Comparison of ENCODE assay signal across 27 cellular contexts in genomic region chr1:112712701-112713128, GRCh38.
"Had no signal": no experiment of that assay in that cellular context is flagged by ENCODE, and none has a peak within 500 bp of the region (broad histone marks: within the 10 kb centered on the region; RNA-seq: fewer than 3 reads in every experiment).

No MANE protein-coding gene starts in this region.

- H3K27ac Mint-ChIP-seq: activated CD4-positive, alpha-beta T cell treated with anti-CD3 and anti-CD28 coated beads for 36 hours; activated naive CD8-positive, alpha-beta T cell treated with anti-CD3 and anti-CD28 coated beads for 36 hours; activated T-helper 2 cell treated with anti-CD3 and anti-CD28 coated beads, Interferon-gamma antibody, Interleukin-2, Interleukin-4, amounts not matched to agents 10 μg/mL and 5 μg/mL and 100 μg/mL, durations not matched to agents 14 hours and 24 hours and 36 hours; nephron progenitor cell; stimulated activated naive B cell treated with anti-CD40 and anti-IgM and Interleukin-4, amounts not matched to agents 10 μg/mL and 1 μg/mL and 100 μg/mL, for 72 hours had no signal

- H3K9me3 Mint-ChIP-seq: activated naive CD8-positive, alpha-beta T cell treated with anti-CD3 and anti-CD28 coated beads for 36 hours; activated T-cell treated with anti-CD3 and anti-CD28 coated beads, Interleukin-2, amount 50 U/mL, for 4 hours; activated T-helper 2 cell treated with anti-CD3 and anti-CD28 coated beads, Interferon-gamma antibody, Interleukin-2, Interleukin-4, amounts not matched to agents 10 μg/mL and 5 μg/mL and 100 μg/mL, durations not matched to agents 14 hours and 24 hours and 36 hours; nephron progenitor cell; stimulated activated naive B cell treated with anti-CD40 and anti-IgM and Interleukin-4, amounts not matched to agents 10 μg/mL and 1 μg/mL and 100 μg/mL, for 72 hours had no signal

- H3K27me3 Mint-ChIP-seq: stimulated activated naive B cell treated with anti-CD40 and anti-IgM and Interleukin-4, amounts not matched to agents 10 μg/mL and 1 μg/mL and 100 μg/mL, for 72 hours had no signal

- H3K4me3 ChIP-seq: cardiac muscle cell, esophagus muscularis mucosa, upper lobe of left lung had no signal

- H3K27me3 ChIP-seq: cardiac muscle cell, esophagus muscularis mucosa, upper lobe of left lung had no signal

- H3K9me3 ChIP-seq: esophagus muscularis mucosa, SK-N-SH, upper lobe of left lung had no signal

- ATAC-seq: activated CD4-positive, alpha-beta T cell treated with anti-CD3 and anti-CD28 coated beads for 36 hours; activated T-cell treated with anti-CD3 and anti-CD28 coated beads, Interleukin-2, amount 50 U/mL, for 4 hours; left ventricle myocardium superior; sciatic nerve; stimulated activated naive B cell treated with anti-CD40 and anti-IgM and Interleukin-4, amounts not matched to agents 10 μg/mL and 1 μg/mL and 100 μg/mL, for 72 hours had no signal

- H3K36me3 Mint-ChIP-seq: activated naive CD8-positive, alpha-beta T cell treated with anti-CD3 and anti-CD28 coated beads for 36 hours; stimulated activated naive B cell treated with anti-CD40 and anti-IgM and Interleukin-4, amounts not matched to agents 10 μg/mL and 1 μg/mL and 100 μg/mL, for 72 hours had no signal

- H3K36me3 ChIP-seq: cardiac muscle cell, upper lobe of left lung had no signal

- FAIRE-seq: endothelial cell of umbilical vein, frontal cortex, small intestine had no signal

- H3K27ac ChIP-seq: cardiac muscle cell, esophagus muscularis mucosa, upper lobe of left lung had no signal

- H3K4me3 Mint-ChIP-seq: activated CD4-positive, alpha-beta T cell treated with anti-CD3 and anti-CD28 coated beads for 36 hours; activated naive CD8-positive, alpha-beta T cell treated with anti-CD3 and anti-CD28 coated beads for 36 hours; activated T-cell treated with anti-CD3 and anti-CD28 coated beads, Interleukin-2, amount 50 U/mL, for 4 hours; nephron progenitor cell had no signal

- H3K9ac ChIP-seq: SK-N-SH had no signal

- DNase-seq: activated CD4-positive, alpha-beta T cell treated with anti-CD3 and anti-CD28 coated beads for 36 hours; activated CD4-positive, alpha-beta T cell treated with anti-CD3 and anti-CD28 coated beads, Interleukin-2, amount 50 U/mL, for 4 hours; activated CD8-positive, alpha-beta memory T cell treated with anti-CD3 and anti-CD28 coated beads for 24 hours; activated CD8-positive, alpha-beta memory T cell treated with anti-CD3 and anti-CD28 coated beads, Interleukin-2, amount 50 U/mL, for 4 hours; activated naive CD4-positive, alpha-beta T cell; activated naive CD8-positive, alpha-beta T cell treated with anti-CD3 and anti-CD28 coated beads for 36 hours; activated T-cell treated with anti-CD3 and anti-CD28 coated beads, Interleukin-2, amount 50 U/mL, for 4 hours; amniotic stem cell; dermis blood vessel endothelial cell; effector CD8-positive, alpha-beta T cell; hippocampal formation; left ventricle myocardium superior; mammary epithelial cell; midbrain; nephron progenitor cell; occipital lobe; SK-N-SH; small intestine; stimulated activated CD4-positive, alpha-beta T cell treated with anti-CD3 and anti-CD28 coated beads, Interleukin-15, amount 100 ng/mL, for 24 hours; stimulated activated naive B cell treated with anti-CD40 and anti-IgM and Interleukin-4, amounts not matched to agents 10 μg/mL and 1 μg/mL and 100 μg/mL, for 72 hours; upper lobe of left lung had no signal
